ENCODE assay signal across 8 cellular contexts in the genomic region with DNA sequence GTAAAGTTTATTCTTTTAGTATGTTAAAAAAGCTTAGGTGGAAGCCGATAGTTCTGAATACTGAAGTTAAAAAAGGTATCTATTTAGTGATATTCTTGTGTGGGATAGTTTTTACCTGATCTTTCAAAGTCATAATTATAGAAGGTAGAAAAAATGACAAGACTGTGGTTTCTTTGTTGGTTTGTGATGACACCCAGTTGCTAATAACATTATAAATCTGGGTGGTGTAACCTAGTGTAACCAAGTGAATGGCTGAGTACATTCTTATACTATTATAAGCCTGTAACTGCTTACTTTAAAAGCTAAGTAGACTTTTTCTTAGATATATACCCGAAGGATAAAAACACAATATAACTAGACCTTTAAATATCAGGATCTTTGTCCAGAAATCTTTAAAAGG. TPM values are rescaled to one million over a fixed set of nuclear protein-coding genes. Genes with fewer than 3 reads are reported as not detected.
A peak's percentile ranks its signal among the peaks of the same experiment; 100 is the strongest.
DNase-seq lines count a peak whose midpoint lies in the region; ATAC-seq and TF ChIP-seq lines count a peak whose summit lies in the region.

No MANE protein-coding gene starts in this region.

- DNase-seq in AG08396 (ENCODE audit: low spot score) (peak; percentile 51), ascending aorta (ENCODE audit: low spot score in 2 of 2) (no peak), right lobe of liver (no peak), NCI-H446 treated with DMSO at 0.1 percent for 48 hours (lab: John Stamatoyannopoulos, UW) (no peak)
- DNase-seq in activated CD4-positive, alpha-beta T cell treated with anti-CD3 and anti-CD28 coated beads for 1 hour: no peak

- H3K36me3 ChIP-seq in HUES64 (ENCODE audit: insufficient read depth, low read length) (0 out of 2 replicates have a peak, but pooled peaks cover 3% of the 10 kb centered on the region), ascending aorta (no peaks in the 10 kb centered on the region), right lobe of liver (no peaks in the 10 kb centered on the region)

- intact Hi-C loops in ascending aorta (cut with DNase I) (loop anchor here (10.0 kb wide), 2 partner anchors 328 to 1752 kb away; partner anchors contain the start of genes INHBA and RALA), right lobe of liver (cut with DNase I) (no loop called here)

- 20% methylated on average over 1 of the region's 2 CpGs for WGBS in HUES64
- 0% methylated on average over 2 of the region's 2 CpGs for WGBS in right lobe of liver (ENCODE audit: insufficient coverage, low coverage, low lambda C conversion rate, missing lambda C conversion rate)

- H3K27ac ChIP-seq in HUES64 (ENCODE audit: low read depth, low read length): no peak overlapping the region
- peak overlapping the region; percentile 100 for H3K27ac ChIP-seq in ascending aorta
- H3K27ac ChIP-seq in right lobe of liver: peak overlapping the region in 2 of 3 donors; percentile 98 to 99

- H3K4me3 ChIP-seq in HUES64 (ENCODE audit: low read length): peak overlapping the region; percentile 75
- H3K4me3 ChIP-seq in ascending aorta: peak overlapping the region; percentile 98 to 100
- peak overlapping the region; percentile 76 to 92 (median 77) for H3K4me3 ChIP-seq in right lobe of liver

- H3K9me3 ChIP-seq in HUES64 (ENCODE audit: insufficient read depth, low read depth, low read length): no peaks in the 10 kb centered on the region
- H3K9me3 ChIP-seq in ascending aorta: no peaks in the 10 kb centered on the region
- no peaks in the 10 kb centered on the region for H3K9me3 ChIP-seq in right lobe of liver

- TF ChIP-seq POLR2A in right lobe of liver (IDR thresholded peaks at IDR 0.05): no peak

- peak overlapping the region; percentile 84 for H3K9ac ChIP-seq in HUES64 (ENCODE audit: low read depth, low read length)

- ATAC-seq in right lobe of liver: no peak
- no peak for ATAC-seq in HG02571 (IDR thresholded peaks at IDR 0.05; ENCODE audit: unreplicated experiment)
- no peak for ATAC-seq in HG02981 (IDR thresholded peaks at IDR 0.05; ENCODE audit: unreplicated experiment)

- H3K4me1 ChIP-seq in HUES64 (ENCODE audit: insufficient read depth, low read length) (peaks cover 17% of the 10 kb centered on the region), ascending aorta (peaks cover 9 to 35% of the 10 kb centered on the region in 2 donors), right lobe of liver (peaks cover 0 to 50% (median 2%) of the 10 kb centered on the region in 4 donors)

- TF ChIP-seq CTCF in ascending aorta (IDR thresholded peaks at IDR 0.05) (no peak), right lobe of liver (IDR thresholded peaks at IDR 0.05) (no peak)

- H3K27me3 ChIP-seq in HUES64 (ENCODE audit: insufficient read depth, low read length): no peaks in the 10 kb centered on the region
- H3K27me3 ChIP-seq in ascending aorta: no peaks in the 10 kb centered on the region
- H3K27me3 ChIP-seq in right lobe of liver: no peaks in the 10 kb centered on the region

RNA-seq across cellular contexts. Expression of gene CDK13, which starts 2.3 kb away (rescaled TPM):
- polyA plus RNA-seq in HUES64 (2013, experiment 1 of 2): 29.2 TPM
- 27.5 TPM for polyA plus RNA-seq in HUES64 (2013, experiment 2 of 2)
- total RNA-seq in ascending aorta: 68.6 TPM
- total RNA-seq in right lobe of liver: 10 to 100 TPM; 21.2 to 35.2 (median 27.1) TPM
